13 cellular contexts compared by ENCODE assay signal in genomic region chr4:62014982-62015739, GRCh38.
A peak's percentile ranks its signal among the peaks of the same experiment; 100 is the strongest.
DNase-seq lines count a peak whose midpoint lies in the region; ATAC-seq and TF ChIP-seq lines count a peak whose summit lies in the region.
"Had no signal": no experiment of that assay in that cellular context is flagged by ENCODE, and none has a peak within 500 bp of the region (broad histone marks: within the 10 kb centered on the region; RNA-seq: fewer than 3 reads in every experiment).

No MANE protein-coding gene starts in this region.

- no peak overlapping the region for H3K27ac Mint-ChIP-seq in activated CD4-positive, alpha-beta memory T cell treated with anti-CD3 and anti-CD28 coated beads, Interleukin-2, amount 10 ng/mL, durations not matched to agents 7 days and 5 days

- no peak overlapping the region for H3K27ac ChIP-seq in RWPE2 (ENCODE audit: poor library complexity, severe bottlenecking)
- H3K27ac ChIP-seq: SJSA1 had no signal

- no peaks in the 10 kb centered on the region for H3K36me3 ChIP-seq in RWPE2 (ENCODE audit: low read depth)
- H3K36me3 ChIP-seq: SJSA1 had no signal

- peak; percentile 61; the same call in 1 of the 3 replicates for ATAC-seq in RWPE2 (ENCODE audit: low read depth)
- no peak for ATAC-seq in HG03196 (IDR thresholded peaks at IDR 0.05; ENCODE audit: unreplicated experiment)

- TF ChIP-seq CTCF in RWPE2 (IDR thresholded peaks at IDR 0.05; ENCODE audit: poor library complexity, severe bottlenecking) (no peak), choroid plexus epithelial cell (conservative IDR thresholded peaks at IDR 0.05; ENCODE audit: low read depth, low read length) (no peak)

- no peaks in the 10 kb centered on the region for H3K36me3 Mint-ChIP-seq in activated CD4-positive, alpha-beta memory T cell treated with anti-CD3 and anti-CD28 coated beads, Interleukin-2, amount 10 ng/mL, durations not matched to agents 7 days and 5 days (ENCODE audit: low read depth)

- peaks cover 14% of the 10 kb centered on the region for H3K9me3 Mint-ChIP-seq in activated CD4-positive, alpha-beta memory T cell treated with anti-CD3 and anti-CD28 coated beads, Interleukin-2, amount 10 ng/mL, durations not matched to agents 7 days and 5 days

- H3K4me3 Mint-ChIP-seq in activated CD4-positive, alpha-beta memory T cell treated with anti-CD3 and anti-CD28 coated beads, Interleukin-2, amount 10 ng/mL, durations not matched to agents 7 days and 5 days: no peak overlapping the region

- H3K9me3 ChIP-seq in RWPE2 (ENCODE audit: severe bottlenecking): no peaks in the 10 kb centered on the region
- H3K9me3 ChIP-seq: SJSA1 had no signal

- DNase-seq in A172 (ENCODE audit: low spot score) (peak; percentile 2), NCI-H1105 (lab: John Stamatoyannopoulos, UW) (peak; percentile 0), RWPE2 (ENCODE audit: low spot score) (no peak), choroid plexus epithelial cell (ENCODE audit: low read depth) (peak; percentile 16), GOT3 (lab: John Stamatoyannopoulos, UW) (no peak)
- no peak for DNase-seq in activated CD4-positive, alpha-beta memory T cell treated with anti-CD3 and anti-CD28 coated beads, Interleukin-2, amount 10 ng/mL, durations not matched to agents 7 days and 5 days
- DNase-seq: C1 segment of cervical spinal cord, H7, MV-4-11, NCI-H345, NCI-H69 had no signal

- no peaks in the 10 kb centered on the region for H3K4me1 ChIP-seq in RWPE2 (ENCODE audit: insufficient read depth, poor library complexity, severe bottlenecking)
- H3K4me1 ChIP-seq: SJSA1 had no signal

- no peaks in the 10 kb centered on the region for H3K27me3 Mint-ChIP-seq in activated CD4-positive, alpha-beta memory T cell treated with anti-CD3 and anti-CD28 coated beads, Interleukin-2, amount 10 ng/mL, durations not matched to agents 7 days and 5 days

- H3K4me3 ChIP-seq in RWPE2 (ENCODE audit: severe bottlenecking): no peak overlapping the region
- no peak overlapping the region for H3K4me3 ChIP-seq in choroid plexus epithelial cell (ENCODE audit: low read depth, low read length)
- H3K4me3 ChIP-seq: SJSA1 had no signal

- H3K4me1 Mint-ChIP-seq in activated CD4-positive, alpha-beta memory T cell treated with anti-CD3 and anti-CD28 coated beads, Interleukin-2, amount 10 ng/mL, durations not matched to agents 7 days and 5 days: no peaks in the 10 kb centered on the region

- no peaks in the 10 kb centered on the region for H3K27me3 ChIP-seq in RWPE2 (ENCODE audit: insufficient read depth, poor library complexity, severe bottlenecking)
- H3K27me3 ChIP-seq: SJSA1 had no signal

- POLR2A ChIA-PET in activated CD4-positive, alpha-beta memory T cell treated with anti-CD3 and anti-CD28 coated beads, Interleukin-2, amount 10 ng/mL, durations not matched to agents 7 days and 5 days (lab: Charles Lee): no interaction called here

- CTCF ChIA-PET in activated CD4-positive, alpha-beta memory T cell treated with anti-CD3 and anti-CD28 coated beads, Interleukin-2, amount 10 ng/mL, durations not matched to agents 7 days and 5 days (lab: Charles Lee): no interaction called here

Comparison
In these comparisons a context has a peak if more than half of its experiments do, and no peak if none do; other contexts are left out.
1. DNase-seq: peak in A172 (single experiment), NCI-H1105 (single experiment) and choroid plexus epithelial cell (single experiment); none in RWPE2 (single experiment), GOT3 (single experiment) and activated CD4-positive, alpha-beta memory T cell treated with anti-CD3 and anti-CD28 coated beads, Interleukin-2, amount 10 ng/mL, durations not matched to agents 7 days and 5 days (single experiment).